In genomic region chr3:73536952-73537351, GRCh38 we compare ENCODE assay signal across 23 cellular contexts.
DNase-seq lines count a peak whose midpoint lies in the region; ATAC-seq and TF ChIP-seq lines count a peak whose summit lies in the region.
"Had no signal": no experiment of that assay in that cellular context is flagged by ENCODE, and none has a peak within 500 bp of the region (broad histone marks: within the 10 kb centered on the region; RNA-seq: fewer than 3 reads in every experiment).

No MANE protein-coding gene starts in this region.

- ATAC-seq in right cardiac atrium (no peak), sciatic nerve (peak; percentile 49), GM19463 (IDR thresholded peaks at IDR 0.05; ENCODE audit: unreplicated experiment) (no peak), GM18505 (IDR thresholded peaks at IDR 0.05; ENCODE audit: unreplicated experiment) (no peak)

- no peaks in the 10 kb centered on the region for H3K27me3 ChIP-seq in left ventricle myocardium inferior (ENCODE audit: low read depth)
- no peaks in the 10 kb centered on the region for H3K27me3 ChIP-seq in right cardiac atrium (ENCODE audit: control insufficient read depth, insufficient read depth)
- no peaks in the 10 kb centered on the region for H3K27me3 ChIP-seq in muscle layer of colon (ENCODE audit: control insufficient read depth in 1 of 2, insufficient read depth in 2 of 2, low read length in 2 of 2)
- H3K27me3 ChIP-seq: MG63 had no signal

- intact Hi-C loops in left ventricle myocardium inferior (cut with micrococcal nuclease), result no loop called here
- intact Hi-C loops in right cardiac atrium (cut with DNase I), result no loop called here
- intact Hi-C loops in sciatic nerve (cut with DNase I), result no loop called here

- H3K36me3 ChIP-seq in left ventricle myocardium inferior (no peaks in the 10 kb centered on the region), muscle layer of colon (ENCODE audit: insufficient read depth, low read length) (no peaks in the 10 kb centered on the region)
- H3K36me3 ChIP-seq: HAP-1 had no signal

- H3K4me3 ChIP-seq in left ventricle myocardium inferior (no peak overlapping the region), right cardiac atrium (ENCODE audit: low read length) (no peak overlapping the region), muscle layer of colon (ENCODE audit: low read depth in 1 of 2, low read length in 2 of 2) (no peak overlapping the region)
- H3K4me3 ChIP-seq: GM23248, HAP-1, MG63 had no signal

- H3K9ac ChIP-seq in muscle layer of colon (ENCODE audit: low read length), result no peak overlapping the region
- H3K9ac ChIP-seq: GM23248 had no signal

- DNase-seq in left ventricle myocardium inferior (no peak), right cardiac atrium (no peak), sciatic nerve (ENCODE audit: low spot score) (no peak), A172 (ENCODE audit: low spot score) (no peak)
- DNase-seq: AML-193, GDM1, GM23248, Kasumi-1, MG63, NCI-H1092, NCI-H1436 treated with DMSO at 0.1 percent for 48 hours, NCI-H2029 treated with DMSO at 0.1 percent for 48 hours, NCI-H2171 treated with DMSO at 0.1 percent for 48 hours, NCI-H446, NCI-H526 treated with DMSO at 0.1 percent for 48 hours, OCI-M1, SHP77 treated with DMSO at 0.1 percent for 48 hours had no signal

- H3K9me3 ChIP-seq in left ventricle myocardium inferior (replicated peaks), result no peaks in the 10 kb centered on the region
- H3K9me3 ChIP-seq in right cardiac atrium (ENCODE audit: control insufficient read depth, low read length), result no peaks in the 10 kb centered on the region
- no peaks in the 10 kb centered on the region for H3K9me3 ChIP-seq in muscle layer of colon (ENCODE audit: low read length)
- H3K9me3 ChIP-seq: HAP-1, MG63 had no signal

- H3K27ac ChIP-seq in left ventricle myocardium inferior (replicated peaks), result peak overlapping the region; percentile 42
- no peak overlapping the region for H3K27ac ChIP-seq in right cardiac atrium (ENCODE audit: low read length)
- H3K27ac ChIP-seq in muscle layer of colon (ENCODE audit: low read depth, low read length), result peak overlapping the region; percentile 69
- H3K27ac ChIP-seq: C4-2B, GM23248, HL-60 had no signal

- peaks cover 64% of the 10 kb centered on the region for H3K4me1 ChIP-seq in left ventricle myocardium inferior
- H3K4me1 ChIP-seq in right cardiac atrium (ENCODE audit: control insufficient read depth, insufficient read depth, low read length), result no peaks in the 10 kb centered on the region
- peaks cover 72% of the 10 kb centered on the region for H3K4me1 ChIP-seq in muscle layer of colon (ENCODE audit: insufficient read depth, low read length)

- no peak for TF ChIP-seq CTCF in left ventricle myocardium inferior (IDR thresholded peaks at IDR 0.05; ENCODE audit: borderline replicate concordance)

- no peak for TF ChIP-seq POLR2A in GM18505 (IDR thresholded peaks at IDR 0.05; ENCODE audit: borderline replicate concordance, extremely low read depth, insufficient read depth, insufficient read length)
